21 cellular contexts compared by ENCODE assay signal in genomic region chr18:22034276-22034675, GRCh38.
DNase-seq lines count a peak whose midpoint lies in the region; TF ChIP-seq lines count a peak whose summit lies in the region.
"Had no signal": no experiment of that assay in that cellular context is flagged by ENCODE, and none has a peak within 500 bp of the region (broad histone marks: within the 10 kb centered on the region; RNA-seq: fewer than 3 reads in every experiment).

No MANE protein-coding gene starts in this region.

- peak overlapping the region; percentile 75 for H3K27ac Mint-ChIP-seq in endodermal cell
- H3K27ac Mint-ChIP-seq: CD4-positive, CD25-positive, alpha-beta regulatory T cell had no signal

- 90 to 95% methylated on average over 5 to 6 of the region's 6 CpGs for WGBS in endodermal cell (ENCODE audit: insufficient coverage in 1 of 2, insufficient read length in 1 of 2), 2 experiments
- no CpG with 5 or more reads among the region's 6 CpGs for WGBS in mesendoderm (ENCODE audit: extremely low coverage, insufficient coverage, low lambda C conversion rate)
- WGBS in stomach, 5 donors = 29 to 47% (median 38%) methylated on average over 6 of the region's 6 CpGs

- H3K27me3 ChIP-seq in endodermal cell (ENCODE audit: control insufficient read depth, insufficient read depth, low read length, poor library complexity, severe bottlenecking) (no peaks in the 10 kb centered on the region), mesendoderm (ENCODE audit: insufficient read depth, low read length, poor library complexity) (no peaks in the 10 kb centered on the region), stomach (no peaks in the 10 kb centered on the region), H7 (ENCODE audit: control insufficient read depth, insufficient read depth, low read length) (no peaks in the 10 kb centered on the region)
- H3K27me3 ChIP-seq: BE2C had no signal

- H3K79me1 ChIP-seq in mesendoderm (ENCODE audit: low read length) = no peaks in the 10 kb centered on the region

- no peaks in the 10 kb centered on the region for H3K27me3 Mint-ChIP-seq in endodermal cell (ENCODE audit: insufficient read depth)

- no peak overlapping the region for H2BK5ac ChIP-seq in mesendoderm (ENCODE audit: low read length)

- H4K5ac ChIP-seq in mesendoderm (ENCODE audit: low read length) = no peak overlapping the region

- H3K36me3 ChIP-seq in endodermal cell (ENCODE audit: control insufficient read depth, insufficient read depth, low read length) (no peaks in the 10 kb centered on the region), mesendoderm (ENCODE audit: control insufficient read depth, insufficient read depth, low read length) (no peaks in the 10 kb centered on the region), stomach (no peaks in the 10 kb centered on the region), H7 (replicated peaks; ENCODE audit: control insufficient read depth, insufficient read depth, low read length) (no peaks in the 10 kb centered on the region)
- H3K36me3 ChIP-seq: BE2C, HAP-1 had no signal

- no peaks in the 10 kb centered on the region for H3K36me3 Mint-ChIP-seq in endodermal cell (ENCODE audit: low read depth)
- H3K36me3 Mint-ChIP-seq: CD4-positive, CD25-positive, alpha-beta regulatory T cell had no signal

- no peak overlapping the region for H3K4ac ChIP-seq in mesendoderm (ENCODE audit: low read depth, low read length)

- no peak overlapping the region for H2AK5ac ChIP-seq in mesendoderm (ENCODE audit: low read length)

- H3K56ac ChIP-seq in mesendoderm (ENCODE audit: low read length) = no peak overlapping the region

- H3K79me2 ChIP-seq in mesendoderm (ENCODE audit: control insufficient read depth, insufficient read depth, low read length) = no peaks in the 10 kb centered on the region

- H3K4me2 ChIP-seq in mesendoderm (ENCODE audit: low read length) = no peak overlapping the region
- H3K4me2 ChIP-seq: PC-9 had no signal

- no peak for TF ChIP-seq EP300 in stomach (IDR thresholded peaks at IDR 0.05)

- peak; percentile 12 for DNase-seq in Daoy (ENCODE audit: low read depth)
- DNase-seq in endodermal cell = no peak
- no peak for DNase-seq in mesendoderm
- no peak for DNase-seq in stomach
- DNase-seq in H7 = no peak
- DNase-seq in kidney tubule cell (ENCODE audit: low spot score) = no peak
- no peak for DNase-seq in RPMI8226
- DNase-seq: BE2C; CD4-positive, CD25-positive, alpha-beta regulatory T cell; DMS79 treated with DMSO at 0.1 percent for 48 hours; KG1; NCI-H1105 treated with DMSO at 0.1 percent for 48 hours; NCI-H2029 treated with DMSO at 0.1 percent for 48 hours; NCI-H226; NCI-H510A treated with DMSO at 0.1 percent for 48 hours; NCI-H748 treated with DMSO at 0.1 percent for 48 hours; PC-9; SHP77 treated with DMSO at 0.1 percent for 48 hours had no signal

- H3K4me3 ChIP-seq in endodermal cell (ENCODE audit: low read length) = no peak overlapping the region
- no peak overlapping the region for H3K4me3 ChIP-seq in mesendoderm (ENCODE audit: low read length)
- H3K4me3 ChIP-seq in stomach = no peak overlapping the region
- H3K4me3 ChIP-seq in H7 (ENCODE audit: insufficient read depth, low read depth, low read length) = no peak overlapping the region
- H3K4me3 ChIP-seq: GM12878, HAP-1, PC-9, SK-N-MC had no signal

- no peak overlapping the region for H4K8ac ChIP-seq in mesendoderm (ENCODE audit: low read depth, low read length)

- peaks cover 12% of the 10 kb centered on the region for H3K4me1 ChIP-seq in endodermal cell (ENCODE audit: control insufficient read depth, insufficient read depth, low read length)
- peaks cover 3% of the 10 kb centered on the region for H3K4me1 ChIP-seq in mesendoderm (ENCODE audit: control insufficient read depth, low read depth, low read length)
- H3K4me1 ChIP-seq in stomach = peaks cover 0 to 18% (median 3%) of the 10 kb centered on the region in 4 donors
- H3K4me1 ChIP-seq: BE2C, HAP-1 had no signal

- peak overlapping the region; percentile 53 for H3K18ac ChIP-seq in mesendoderm (ENCODE audit: low read length)

- no peak for TF ChIP-seq CTCF in endodermal cell (conservative IDR thresholded peaks at IDR 0.05)
- TF ChIP-seq CTCF in stomach (IDR thresholded peaks at IDR 0.05) = no peak

- no peak overlapping the region for H2BK120ac ChIP-seq in mesendoderm (ENCODE audit: low read depth, low read length)

- H3K9ac ChIP-seq in endodermal cell (ENCODE audit: extremely low read depth, low read length, poor library complexity, severe bottlenecking) (no peak overlapping the region), mesendoderm (ENCODE audit: low read length) (no peak overlapping the region)

- H3K4me1 Mint-ChIP-seq in endodermal cell = peaks cover 28% of the 10 kb centered on the region
- H3K4me1 Mint-ChIP-seq: CD4-positive, CD25-positive, alpha-beta regulatory T cell had no signal

- H3K9me3 ChIP-seq in endodermal cell (ENCODE audit: control insufficient read depth, low read length) = peaks cover 6% of the 10 kb centered on the region
- H3K9me3 ChIP-seq in stomach = no peaks in the 10 kb centered on the region
- H3K9me3 ChIP-seq: BE2C, HAP-1 had no signal

- no peak overlapping the region for H3K27ac ChIP-seq in endodermal cell (ENCODE audit: low read depth, low read length)
- H3K27ac ChIP-seq in mesendoderm (ENCODE audit: low read depth, low read length) = no peak overlapping the region
- H3K27ac ChIP-seq in stomach = peak overlapping the region in 4 of 5 donors; percentile 46 to 85 (median 76)
- H3K27ac ChIP-seq: PC-9, SK-N-MC had no signal

- no peak for TF ChIP-seq POLR2A in stomach (IDR thresholded peaks at IDR 0.05)

- H3K9me3 Mint-ChIP-seq in endodermal cell = no peaks in the 10 kb centered on the region

- no peak overlapping the region for H3K4me3 Mint-ChIP-seq in endodermal cell
- H3K4me3 Mint-ChIP-seq: CD4-positive, CD25-positive, alpha-beta regulatory T cell had no signal

- H2BK15ac ChIP-seq in mesendoderm (replicated peaks; ENCODE audit: low read depth) = no peak overlapping the region

- intact Hi-C loops in stomach (cut with DNase I; ENCODE audit: low total_unique reads) = no loop called here

- H3K23ac ChIP-seq in mesendoderm (ENCODE audit: low read length) = no peak overlapping the region

Comparison
In these comparisons a context has a peak if more than half of its experiments do, and no peak if none do; other contexts are left out.
1. H3K27ac ChIP-seq: peak in stomach (4 of 5); none in endodermal cell (single experiment) and mesendoderm (single experiment).